ENCODE assay signal across 25 cellular contexts in genomic region chr5:62190173-62190572, GRCh38.
"Had no signal": no experiment of that assay in that cellular context is flagged by ENCODE, and none has a peak within 500 bp of the region (broad histone marks: within the 10 kb centered on the region; RNA-seq: fewer than 3 reads in every experiment).

No MANE protein-coding gene starts in this region.

- H3K27me3 ChIP-seq: colonic mucosa, gastrocnemius medialis, hepatocyte, left lung, neural progenitor cell, sigmoid colon, testis, tibial artery had no signal

- H3K9ac ChIP-seq: neural progenitor cell had no signal

- H3K9me3 ChIP-seq: colonic mucosa, gastrocnemius medialis, prostate gland had no signal

- H3K4me2 ChIP-seq: hepatocyte, neural progenitor cell had no signal

- H3K36me3 ChIP-seq: colonic mucosa, gastrocnemius medialis, left lung, neural progenitor cell, prostate gland, sigmoid colon, tibial artery had no signal

- H3K36me3 Mint-ChIP-seq: stimulated activated memory B cell treated with anti-CD40 and anti-IgM and Interleukin-4, amounts not matched to agents 10 μg/mL and 1 μg/mL and 100 μg/mL, for 72 hours; type B pancreatic cell had no signal

- ATAC-seq: gastrocnemius medialis; left lung; naive thymus-derived CD4-positive, alpha-beta T cell; right cardiac atrium; stimulated activated memory B cell treated with anti-CD40 and anti-IgM and Interleukin-4, amounts not matched to agents 10 μg/mL and 1 μg/mL and 100 μg/mL, for 72 hours; stimulated activated naive CD8-positive, alpha-beta T cell treated with anti-CD3 and anti-CD28 coated beads, Interleukin-15, Interleukin-2, amounts not matched to agents 100 U/mL and 50 U/mL, for 24 hours had no signal

- H3K27ac ChIP-seq: colonic mucosa, gastrocnemius medialis, hepatocyte, left lung, neural progenitor cell, prostate gland, sigmoid colon, testis, tibial artery had no signal

- H3K4me1 ChIP-seq: colonic mucosa, gastrocnemius medialis, left lung, prostate gland, sigmoid colon, testis, tibial artery had no signal

- DNase-seq: colonic mucosa; effector memory CD4-positive, alpha-beta T cell; gastrocnemius medialis; head of caudate nucleus; kidney; left lung; mesenchymal stem cell; midbrain; naive thymus-derived CD4-positive, alpha-beta T cell; right cardiac atrium; sigmoid colon; stimulated activated CD4-positive, alpha-beta T cell treated with anti-CD3 and anti-CD28 coated beads, Interleukin-2, amount 100 ng/mL, for 24 hours; stimulated activated CD4-positive, alpha-beta T cell treated with anti-CD3 and anti-CD28 coated beads, Interleukin-4, amount 100 ng/mL, for 24 hours; stimulated activated naive CD8-positive, alpha-beta T cell treated with anti-CD3 and anti-CD28 coated beads, Interleukin-15, Interleukin-2, amounts not matched to agents 100 U/mL and 50 U/mL, for 24 hours; substantia nigra; testis; tibial artery had no signal

- H3K79me2 ChIP-seq: hepatocyte had no signal

- H3K4me3 Mint-ChIP-seq: dendritic cell treated with granulocyte-macrophage colony-stimulating factor and Interleukin-4, amounts not matched to agents 40 ng/mL and 50 ng/mL, for 4 days; naive thymus-derived CD4-positive, alpha-beta T cell; nephron; neural progenitor cell; stimulated activated memory B cell treated with anti-CD40 and anti-IgM and Interleukin-4, amounts not matched to agents 10 μg/mL and 1 μg/mL and 100 μg/mL, for 72 hours; type B pancreatic cell had no signal

- H3K4me1 Mint-ChIP-seq: naive thymus-derived CD4-positive, alpha-beta T cell; nephron; neural progenitor cell; stimulated activated memory B cell treated with anti-CD40 and anti-IgM and Interleukin-4, amounts not matched to agents 10 μg/mL and 1 μg/mL and 100 μg/mL, for 72 hours had no signal

- H2AFZ ChIP-seq: hepatocyte, neural progenitor cell had no signal

- FAIRE-seq: endometrium, kidney had no signal

- H3K4me3 ChIP-seq: colonic mucosa, gastrocnemius medialis, hepatocyte, left lung, neural progenitor cell, prostate gland, sigmoid colon, testis, tibial artery had no signal

- H3K27ac Mint-ChIP-seq: dendritic cell treated with granulocyte-macrophage colony-stimulating factor and Interleukin-4, amounts not matched to agents 40 ng/mL and 50 ng/mL, for 4 days; naive thymus-derived CD4-positive, alpha-beta T cell; nephron; neural progenitor cell; stimulated activated memory B cell treated with anti-CD40 and anti-IgM and Interleukin-4, amounts not matched to agents 10 μg/mL and 1 μg/mL and 100 μg/mL, for 72 hours; type B pancreatic cell had no signal
